In the genomic region with DNA sequence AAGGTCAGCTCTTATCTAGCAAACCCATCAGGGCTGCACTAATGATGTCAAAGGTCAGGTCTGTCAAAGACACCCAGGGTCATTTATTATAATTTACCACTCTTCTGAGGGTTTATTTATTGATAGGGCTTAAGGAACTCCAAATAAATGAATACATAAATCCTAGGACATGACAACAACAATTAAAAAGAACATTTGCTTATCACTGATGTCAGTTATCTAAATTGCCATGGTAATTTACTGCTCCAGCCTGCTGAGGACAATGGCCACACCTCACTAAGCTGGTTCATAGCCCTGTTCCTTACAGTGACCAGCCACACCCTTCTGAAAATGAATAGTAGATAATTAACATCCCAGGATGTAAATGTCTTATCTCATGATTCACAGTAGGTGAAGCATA, we compare ENCODE assay signal across 17 cellular contexts.
A peak's percentile ranks its signal among the peaks of the same experiment; 100 is the strongest.
DNase-seq lines count a peak whose midpoint lies in the region; ATAC-seq and TF ChIP-seq lines count a peak whose summit lies in the region.
"Had no signal": no experiment of that assay in that cellular context is flagged by ENCODE, and none has a peak within 500 bp of the region (broad histone marks: within the 10 kb centered on the region; RNA-seq: fewer than 3 reads in every experiment).

No MANE protein-coding gene starts in this region.

- no peak overlapping the region for H3K9ac ChIP-seq in colonic mucosa (ENCODE audit: low read depth in 2 of 2, low read length in 2 of 2)

- H3K9me3 ChIP-seq in HAP-1 (no peaks in the 10 kb centered on the region), colonic mucosa (no peaks in the 10 kb centered on the region)
- no peaks in the 10 kb centered on the region for H3K9me3 ChIP-seq in CD8-positive, alpha-beta T cell (ENCODE audit: low read length)

- peak overlapping the region; percentile 51 for H3K27ac Mint-ChIP-seq in progenitor cell of endocrine pancreas
- no peak overlapping the region for H3K27ac Mint-ChIP-seq in CD8-positive, alpha-beta T cell
- H3K27ac Mint-ChIP-seq: CD14-positive monocyte had no signal

- TF ChIP-seq CTCF in colonic mucosa (IDR thresholded peaks at IDR 0.05), result no peak
- no peak for TF ChIP-seq CTCF in progenitor cell of endocrine pancreas (IDR thresholded peaks at IDR 0.05; ENCODE audit: unreplicated experiment)
- no peak for TF ChIP-seq CTCF in CD8-positive, alpha-beta T cell (IDR thresholded peaks at IDR 0.05)

- peaks cover 10% of the 10 kb centered on the region for H3K4me1 ChIP-seq in HAP-1
- H3K4me1 ChIP-seq in colonic mucosa, result no peaks in the 10 kb centered on the region
- no peaks in the 10 kb centered on the region for H3K4me1 ChIP-seq in CD8-positive, alpha-beta T cell (ENCODE audit: insufficient read depth, low read length)

- no peak for ATAC-seq in CD8-positive, alpha-beta T cell
- no peak for ATAC-seq in activated T-cell treated with anti-CD3 and anti-CD28 coated beads, Interleukin-2, amount 50 U/mL, for 4 hours
- no peak for ATAC-seq in GM21381 (IDR thresholded peaks at IDR 0.05; ENCODE audit: unreplicated experiment)
- ATAC-seq: HCT116, Panc1, Right ventricle myocardium inferior, SK-N-SH treated with all-trans-retinoic acid at 6 μM for 48 hours had no signal

- no peak overlapping the region for H3K4me3 Mint-ChIP-seq in progenitor cell of endocrine pancreas (ENCODE audit: low read depth)
- no peak overlapping the region for H3K4me3 Mint-ChIP-seq in CD8-positive, alpha-beta T cell
- H3K4me3 Mint-ChIP-seq in activated T-cell treated with anti-CD3 and anti-CD28 coated beads, Interleukin-2, amount 50 U/mL, for 4 hours, result no peak overlapping the region
- H3K4me3 Mint-ChIP-seq: CD14-positive monocyte had no signal

- H3K4me3 ChIP-seq in HAP-1 (no peak overlapping the region), colonic mucosa (no peak overlapping the region)
- no peak overlapping the region for H3K4me3 ChIP-seq in CD8-positive, alpha-beta T cell (ENCODE audit: low read depth, low read length)

- H3K4me1 Mint-ChIP-seq in progenitor cell of endocrine pancreas (ENCODE audit: low read depth), result peaks cover 35% of the 10 kb centered on the region
- H3K4me1 Mint-ChIP-seq in CD8-positive, alpha-beta T cell (ENCODE audit: low read depth), result no peaks in the 10 kb centered on the region
- no peaks in the 10 kb centered on the region for H3K4me1 Mint-ChIP-seq in activated T-cell treated with anti-CD3 and anti-CD28 coated beads, Interleukin-2, amount 50 U/mL, for 4 hours (ENCODE audit: low read depth)
- H3K4me1 Mint-ChIP-seq: CD14-positive monocyte had no signal

- no peaks in the 10 kb centered on the region for H3K27me3 ChIP-seq in HAP-1 (ENCODE audit: low read depth)
- no peaks in the 10 kb centered on the region for H3K27me3 ChIP-seq in colonic mucosa
- no peaks in the 10 kb centered on the region for H3K27me3 ChIP-seq in CD8-positive, alpha-beta T cell (ENCODE audit: insufficient read depth, low read length)

- DNase-seq in HAP-1 (ENCODE audit: low spot score in 2 of 2) (peak; percentile 44 to 75), SW480 (ENCODE audit: low spot score) (peak; percentile 26), colonic mucosa (peak; percentile 44), progenitor cell of endocrine pancreas (ENCODE audit: low spot score, unreplicated experiment) (no peak), KBM-7 (no peak)
- DNase-seq in CD8-positive, alpha-beta T cell, result no peak
- DNase-seq in activated T-cell treated with anti-CD3 and anti-CD28 coated beads, Interleukin-2, amount 50 U/mL, for 4 hours, result no peak
- DNase-seq: NCI-H1105 treated with DMSO at 0.1 percent for 48 hours, NCI-H187 treated with DMSO at 0.1 percent for 48 hours, NCI-H446, NCI-H82 had no signal

- H3K27me3 Mint-ChIP-seq in progenitor cell of endocrine pancreas, result no peaks in the 10 kb centered on the region
- H3K27me3 Mint-ChIP-seq in CD8-positive, alpha-beta T cell (ENCODE audit: low read depth), result no peaks in the 10 kb centered on the region
- no peaks in the 10 kb centered on the region for H3K27me3 Mint-ChIP-seq in activated T-cell treated with anti-CD3 and anti-CD28 coated beads, Interleukin-2, amount 50 U/mL, for 4 hours (ENCODE audit: low read depth)

- no peaks in the 10 kb centered on the region for H3K36me3 ChIP-seq in HAP-1 (replicated peaks)
- no peaks in the 10 kb centered on the region for H3K36me3 ChIP-seq in colonic mucosa
- no peaks in the 10 kb centered on the region for H3K36me3 ChIP-seq in CD8-positive, alpha-beta T cell (ENCODE audit: insufficient read depth, low read length)

- in situ Hi-C loops in HAP-1 (cut with MboI; ENCODE audit: low sequenced_read_pairs) (no loop called here), KBM-7 (cut with MboI; ENCODE audit: low pct_unique_long_range_greater_than_20kb, low sequenced_read_pairs) (no loop called here)

- H3K9me3 Mint-ChIP-seq in progenitor cell of endocrine pancreas (ENCODE audit: low read depth), result peaks cover 5% of the 10 kb centered on the region
- no peaks in the 10 kb centered on the region for H3K9me3 Mint-ChIP-seq in CD8-positive, alpha-beta T cell
- no peaks in the 10 kb centered on the region for H3K9me3 Mint-ChIP-seq in activated T-cell treated with anti-CD3 and anti-CD28 coated beads, Interleukin-2, amount 50 U/mL, for 4 hours

- peaks cover 21% of the 10 kb centered on the region for H3K36me3 Mint-ChIP-seq in progenitor cell of endocrine pancreas (ENCODE audit: insufficient read depth)
- no peaks in the 10 kb centered on the region for H3K36me3 Mint-ChIP-seq in CD8-positive, alpha-beta T cell
- H3K36me3 Mint-ChIP-seq in activated T-cell treated with anti-CD3 and anti-CD28 coated beads, Interleukin-2, amount 50 U/mL, for 4 hours (ENCODE audit: insufficient read depth), result no peaks in the 10 kb centered on the region
- H3K36me3 Mint-ChIP-seq: CD14-positive monocyte had no signal

- H3K27ac ChIP-seq in colonic mucosa, result no peak overlapping the region
- no peak overlapping the region for H3K27ac ChIP-seq in CD8-positive, alpha-beta T cell (ENCODE audit: low read depth, low read length)

- intact Hi-C loops in colonic mucosa (cut with DNase I), result no loop called here
- intact Hi-C loops in CD8-positive, alpha-beta T cell (cut with DNase I, micrococcal nuclease), result no loop called here

- POLR2A ChIA-PET in CD8-positive, alpha-beta T cell (lab: Charles Lee), result no interaction called here

- CTCF ChIA-PET in CD8-positive, alpha-beta T cell (lab: Charles Lee), result no interaction called here

Comparison
In these comparisons a context has a peak if more than half of its experiments do, and no peak if none do; other contexts are left out.
1. DNase-seq: peak in HAP-1 (2 of 2), SW480 (single experiment) and colonic mucosa (single experiment); none in progenitor cell of endocrine pancreas (single experiment), CD8-positive, alpha-beta T cell (0 of 7), KBM-7 (single experiment) and activated T-cell treated with anti-CD3 and anti-CD28 coated beads, Interleukin-2, amount 50 U/mL, for 4 hours (single experiment).